Comparison of ENCODE assay signal across 21 cellular contexts in genomic region chr9:108386859-108387384, GRCh38.
DNase-seq lines count a peak whose midpoint lies in the region; ATAC-seq and TF ChIP-seq lines count a peak whose summit lies in the region.
"Had no signal": no experiment of that assay in that cellular context is flagged by ENCODE, and none has a peak within 500 bp of the region (broad histone marks: within the 10 kb centered on the region; RNA-seq: fewer than 3 reads in every experiment).

No MANE protein-coding gene starts in this region.

- H3K36me3 ChIP-seq in adipocyte (ENCODE audit: control insufficient read depth, insufficient read depth, low read length, severe bottlenecking): no peaks in the 10 kb centered on the region
- H3K36me3 ChIP-seq in skeletal muscle satellite cell (ENCODE audit: insufficient read depth, low read length): no peaks in the 10 kb centered on the region
- H3K36me3 ChIP-seq: left ventricle myocardium inferior, right atrium auricular region, SJSA1, vagina had no signal

- H3K4me3 ChIP-seq in adipocyte (ENCODE audit: low read length): no peak overlapping the region
- no peak overlapping the region for H3K4me3 ChIP-seq in skeletal muscle satellite cell (ENCODE audit: low read length)
- H3K4me3 ChIP-seq: left ventricle myocardium inferior, right atrium auricular region, SJSA1, vagina had no signal

- H3K9ac ChIP-seq in adipocyte (ENCODE audit: low read length) (peak overlapping the region; percentile 26), skeletal muscle satellite cell (ENCODE audit: low read depth, low read length) (no peak overlapping the region)

- no peak for TF ChIP-seq CTCF in GM13976 (IDR thresholded peaks at IDR 0.05; ENCODE audit: borderline replicate concordance, control extremely low read depth, extremely low read depth, insufficient read depth, missing control alignments)

- intact Hi-C loops in Right ventricle myocardium superior (cut with DNase I): no loop called here

- H3K9me3 ChIP-seq in adipocyte (ENCODE audit: control insufficient read depth, low read length) (no peaks in the 10 kb centered on the region), skeletal muscle satellite cell (replicated peaks; ENCODE audit: low read length) (no peaks in the 10 kb centered on the region)
- H3K9me3 ChIP-seq: left ventricle myocardium inferior, right atrium auricular region, SJSA1, vagina had no signal

- peaks cover 16% of the 10 kb centered on the region for H3K4me1 ChIP-seq in adipocyte (ENCODE audit: control insufficient read depth, insufficient read depth, low read length)
- peaks cover 17% of the 10 kb centered on the region for H3K4me1 ChIP-seq in skeletal muscle satellite cell (ENCODE audit: control insufficient read depth, insufficient read depth, low read length)
- H3K4me1 ChIP-seq: left ventricle myocardium inferior, right atrium auricular region had no signal

- H3K27me3 ChIP-seq in adipocyte (replicated peaks; ENCODE audit: control insufficient read depth, insufficient read depth, low read length) (no peaks in the 10 kb centered on the region), skeletal muscle satellite cell (ENCODE audit: control insufficient read depth, insufficient read depth, low read length) (no peaks in the 10 kb centered on the region)
- H3K27me3 ChIP-seq: right atrium auricular region, SJSA1, vagina had no signal

- ATAC-seq in Right ventricle myocardium superior (ENCODE audit: poor library complexity) (no peak), HG02610 (IDR thresholded peaks at IDR 0.05; ENCODE audit: unreplicated experiment) (no peak)
- ATAC-seq: natural killer cell treated with Interleukin-12 subunit alpha and Interleukin-12 subunit beta and Interleukin-15 and Interleukin-18, amount 100 ng/mL, for 72 hours; stimulated activated memory B cell treated with anti-CD40 and anti-IgM and Interleukin-4, amounts not matched to agents 10 μg/mL and 1 μg/mL and 100 μg/mL, for 72 hours had no signal

- H3K4me2 ChIP-seq in skeletal muscle satellite cell (ENCODE audit: low read length): peak overlapping the region; percentile 18

- in situ Hi-C loops in GM13976 (cut with MboI; ENCODE audit: low sequenced_read_pairs, unreplicated experiment): no loop called here

- DNase-seq in GM04503 (ENCODE audit: low read depth) (peak; percentile 89), adipocyte (ENCODE audit: low read depth) (peak; percentile 69), fibroblast of the conjunctiva (ENCODE audit: low read depth) (peak; percentile 9), Right ventricle myocardium superior (no peak), dermis blood vessel endothelial cell (no peak), GM13976 (ENCODE audit: low spot score) (no peak)
- DNase-seq: activated CD4-positive, alpha-beta memory T cell treated with anti-CD3 and anti-CD28 coated beads, Interleukin-2, amount 10 ng/mL, durations not matched to agents 7 days and 5 days; anterior cingulate cortex; CD8-positive, alpha-beta memory T cell; effector CD4-positive, alpha-beta T cell; GF-D8; H9; left ventricle myocardium inferior; NCI-H2107 had no signal

Comparison
In these comparisons a context has a peak if more than half of its experiments do, and no peak if none do; other contexts are left out.
1. DNase-seq: peak in GM04503 (single experiment), adipocyte (single experiment) and fibroblast of the conjunctiva (single experiment); none in Right ventricle myocardium superior (single experiment), dermis blood vessel endothelial cell (single experiment) and GM13976 (single experiment).